ENCODE assay signal across 16 cellular contexts in genomic region chr1:206762741-206763364, GRCh38. TPM values are rescaled to one million over a fixed set of nuclear protein-coding genes. Genes with fewer than 3 reads are reported as not detected.
"Had no signal": no experiment of that assay in that cellular context is flagged by ENCODE, and none has a peak within 500 bp of the region (broad histone marks: within the 10 kb centered on the region; RNA-seq: fewer than 3 reads in every experiment).

No MANE protein-coding gene starts in this region.

RNA-seq across cellular contexts. Expression of gene IL19, which starts 7.7 kb away (rescaled TPM):
- total RNA-seq: activated B cell treated with CpG ODN at 0.5 μM for 24 hours; activated CD4-positive, alpha-beta T cell treated with anti-CD3 and anti-CD28 coated beads, Interleukin-2, amount 10 ng/mL, durations not matched to agents 24 days and 14 days; activated CD8-positive, alpha-beta memory T cell treated with anti-CD3 and anti-CD28 coated beads, Interleukin-2, amount 10 ng/mL, durations not matched to agents 7 days and 5 days; activated CD8-positive, alpha-beta T cell treated with anti-CD3 and anti-CD28 coated beads, Interleukin-2, amount 10 ng/mL, durations not matched to agents 7 days and 5 days; activated naive CD4-positive, alpha-beta T cell treated with anti-CD3 and anti-CD28 coated beads for 36 hours; activated naive CD8-positive, alpha-beta T cell treated with anti-CD3 and anti-CD28 coated beads, Interleukin-2, amount 10 ng/mL, durations not matched to agents 7 days and 5 days; activated T-helper 1 cell treated with anti-CD3 and anti-CD28 coated beads, Interleukin-12 subunit alpha, Interleukin-12 subunit beta, Interleukin-2, Interleukin-4 antibody, amounts not matched to agents 30 ng/mL and 10 ng/mL and 1 ng/mL, durations not matched to agents 14 hours and 24 hours and 36 hours; activated T-helper 17 cell treated with anti-CD3 and anti-CD28 coated beads, Interleukin-2, amount 50 U/mL, for 72 hours; ascending aorta; bronchial epithelial cell; cardiac muscle cell; cerebellum; T-cell; T-helper 1 cell treated with Interleukin-12 subunit alpha and Interleukin-12 subunit beta and Interleukin-4 antibody, amounts not matched to agents 30 ng/mL and 1 ng/mL, for 36 hours; T-helper 17 cell; T-helper 2 cell treated with Interferon-gamma antibody and Interleukin-4, amounts not matched to agents 100 ng/mL and 5 ng/mL, for 36 hours had no signal
- polyA plus RNA-seq: cardiac muscle cell had no signal

RNA-seq across cellular contexts. Expression of gene IL10, which starts 9.4 kb away (rescaled TPM):
- total RNA-seq: activated CD8-positive, alpha-beta memory T cell treated with anti-CD3 and anti-CD28 coated beads, Interleukin-2, amount 10 ng/mL, durations not matched to agents 7 days and 5 days; activated naive CD4-positive, alpha-beta T cell treated with anti-CD3 and anti-CD28 coated beads for 36 hours; bronchial epithelial cell; cardiac muscle cell had no signal
- polyA plus RNA-seq: cardiac muscle cell had no signal
